Comparison of ENCODE assay signal across 1 cellular context in genomic region chr16:89261691-89262563, GRCh38.
TF ChIP-seq lines count a peak whose summit lies in the region.

No MANE protein-coding gene starts in this region.

TF ChIP-seq in HepG2, 621 proteins besides CTCF, POLR2A, EP300 and RAD21 (continues in another document):
- TF ChIP-seq HMGXB4 (CRISPR knock-in tag; IDR thresholded peaks at IDR 0.05; ENCODE audit: borderline replicate concordance in 1 of 2, low read depth in 1 of 2) (peak; percentile 39 to 66; a peak in 2 of 4 replicates), FOXC1 (CRISPR knock-in tag; IDR thresholded peaks at IDR 0.05; ENCODE audit: borderline replicate concordance) (peak; percentile 76), HNF4A (CRISPR knock-in tag; IDR thresholded peaks at IDR 0.05) (peak; percentile 84), ZNF678 (CRISPR knock-in tag; IDR thresholded peaks at IDR 0.05) (peak; percentile 80; the same call in 1 of the 2 replicates), ELF3 (CRISPR knock-in tag; IDR thresholded peaks at IDR 0.05) (peak; percentile 21; the same call in 1 of the 2 replicates), HOMEZ (CRISPR knock-in tag; IDR thresholded peaks at IDR 0.05; ENCODE audit: low read depth) (no peak), RNF219 (CRISPR knock-in tag; IDR thresholded peaks at IDR 0.05) (no peak), ZNF224 (CRISPR knock-in tag; IDR thresholded peaks at IDR 0.05) (0 out of 2 replicates have a peak, but pooled peaks have one; percentile 10), POGK (CRISPR knock-in tag; conservative IDR thresholded peaks at IDR 0.05) (peak; percentile 17; the same call in 1 of the 2 replicates), FOSL2 (CRISPR knock-in tag; IDR thresholded peaks at IDR 0.05) (no peak), HIVEP1 (CRISPR knock-in tag; IDR thresholded peaks at IDR 0.05) (peak; percentile 69; the same call in 1 of the 2 replicates), WIZ (CRISPR knock-in tag; IDR thresholded peaks at IDR 0.05) (no peak), ZBTB21 (CRISPR knock-in tag; IDR thresholded peaks at IDR 0.05) (no peak), ZNF512B (CRISPR knock-in tag; IDR thresholded peaks at IDR 0.05; ENCODE audit: borderline replicate concordance) (peak; percentile 63; the same call in 1 of the 2 replicates), JUNB (CRISPR knock-in tag; IDR thresholded peaks at IDR 0.05; ENCODE audit: borderline replicate concordance) (no peak), BRF2 (CRISPR knock-in tag; IDR thresholded peaks at IDR 0.05) (no peak), ZNF800 (CRISPR knock-in tag; IDR thresholded peaks at IDR 0.05) (0 out of 2 replicates have a peak, but pooled peaks have one; percentile 67), TCF7 (IDR thresholded peaks at IDR 0.05; ENCODE audit: low read depth) (no peak), ZBTB34 (CRISPR knock-in tag; IDR thresholded peaks at IDR 0.05) (0 out of 2 replicates have a peak, but pooled peaks have one; percentile 55), HNRNPLL (IDR thresholded peaks at IDR 0.05; ENCODE audit: low read depth, low read length, poor library complexity, severe bottlenecking) (peak; percentile 41), RXRB (CRISPR knock-in tag; IDR thresholded peaks at IDR 0.05; ENCODE audit: borderline replicate concordance) (no peak; the same call in 1 of the 2 replicates), FOXO4 (CRISPR knock-in tag; conservative IDR thresholded peaks at IDR 0.05) (no peak), ATRX (CRISPR knock-in tag; IDR thresholded peaks at IDR 0.05; ENCODE audit: borderline replicate concordance) (no peak), ZFY (CRISPR knock-in tag; IDR thresholded peaks at IDR 0.05) (peak; percentile 49; the same call in 1 of the 2 replicates), YEATS2 (CRISPR knock-in tag; IDR thresholded peaks at IDR 0.05; ENCODE audit: borderline replicate concordance) (peak; percentile 45; the same call in 1 of the 2 replicates), ZNF567 (CRISPR knock-in tag; IDR thresholded peaks at IDR 0.05; ENCODE audit: borderline replicate concordance) (no peak), ZNF746 (CRISPR knock-in tag; IDR thresholded peaks at IDR 0.05) (no peak), FOXA3 (CRISPR knock-in tag; IDR thresholded peaks at IDR 0.05) (0 out of 2 replicates have a peak, but pooled peaks have one; percentile 10), PRDM4 (CRISPR knock-in tag; IDR thresholded peaks at IDR 0.05; ENCODE audit: borderline replicate concordance) (no peak), FIP1L1 (IDR thresholded peaks at IDR 0.05; ENCODE audit: borderline replicate concordance, insufficient read depth, low read depth, low read length) (peak; percentile 31; the same call in 1 of the 2 replicates), ZZZ3 (CRISPR knock-in tag; IDR thresholded peaks at IDR 0.05; ENCODE audit: borderline replicate concordance) (peak; percentile 12; the same call in 1 of the 2 replicates), MED1 (CRISPR knock-in tag; IDR thresholded peaks at IDR 0.05) (0 out of 2 replicates have a peak, but pooled peaks have one; percentile 43), ZNF414 (CRISPR knock-in tag; IDR thresholded peaks at IDR 0.05) (no peak), ELK4 (CRISPR knock-in tag; IDR thresholded peaks at IDR 0.05; ENCODE audit: borderline replicate concordance) (no peak)
